15 cellular contexts compared by ENCODE assay signal in genomic region chr18:30763913-30764350, GRCh38.
DNase-seq lines count a peak whose midpoint lies in the region; ATAC-seq and TF ChIP-seq lines count a peak whose summit lies in the region.
"Had no signal": no experiment of that assay in that cellular context is flagged by ENCODE, and none has a peak within 500 bp of the region (broad histone marks: within the 10 kb centered on the region; RNA-seq: fewer than 3 reads in every experiment).

No MANE protein-coding gene starts in this region.

- H3K4me3 ChIP-seq in HAP-1 (no peak overlapping the region), iPS-18a (ENCODE audit: low read length) (peak overlapping the region; percentile 39), neural progenitor cell (peak overlapping the region; percentile 20)
- H3K4me3 ChIP-seq: SJSA1 had no signal

- peaks cover 18% of the 10 kb centered on the region for H3K4me1 Mint-ChIP-seq in neural progenitor cell
- H3K4me1 Mint-ChIP-seq: T-helper 17 cell had no signal

- H4K20me1 ChIP-seq in neural progenitor cell (ENCODE audit: low read depth), result no peaks in the 10 kb centered on the region

- DNase-seq in HAP-1 (ENCODE audit: low spot score in 2 of 2), result peak; percentile 42 to 93
- peak; percentile 27 for DNase-seq in NCI-H774 (lab: John Stamatoyannopoulos, UW)
- DNase-seq in neural progenitor cell (ENCODE audit: low spot score), result peak; percentile 72
- DNase-seq in T1000 (lab: John Stamatoyannopoulos, UW), result no peak
- DNase-seq: activated CD8-positive, alpha-beta memory T cell treated with anti-CD3 and anti-CD28 coated beads for 24 hours; effector memory CD8-positive, alpha-beta T cell; MM.1S; NCI-H2029 treated with DMSO at 0.1 percent for 48 hours; NCI-H524; T-helper 17 cell had no signal

- H3K36me3 ChIP-seq in HAP-1 (replicated peaks), result no peaks in the 10 kb centered on the region
- H3K36me3 ChIP-seq in iPS-18a (ENCODE audit: control insufficient read depth, low read depth, low read length), result no peaks in the 10 kb centered on the region
- no peaks in the 10 kb centered on the region for H3K36me3 ChIP-seq in neural progenitor cell
- H3K36me3 ChIP-seq: SJSA1 had no signal

- H3K9me3 ChIP-seq in HAP-1 (no peaks in the 10 kb centered on the region; the same call in 1 of the 2 replicates), iPS-18a (ENCODE audit: control insufficient read depth, low read depth, low read length) (no peaks in the 10 kb centered on the region), neural progenitor cell (ENCODE audit: low read depth) (no peaks in the 10 kb centered on the region)
- H3K9me3 ChIP-seq: SJSA1 had no signal

- no peaks in the 10 kb centered on the region for H3K79me2 ChIP-seq in neural progenitor cell (ENCODE audit: low read depth)

- H3K27ac ChIP-seq in iPS-18a (ENCODE audit: low read length) (no peak overlapping the region), neural progenitor cell (peak overlapping the region; percentile 81)
- H3K27ac ChIP-seq: SJSA1 had no signal

- peaks cover 21% of the 10 kb centered on the region for H3F3A ChIP-seq in neural progenitor cell (ENCODE audit: low read depth)

- H3K27ac Mint-ChIP-seq in neural progenitor cell, result peak overlapping the region; percentile 46
- H3K27ac Mint-ChIP-seq: activated naive CD4-positive, alpha-beta T cell treated with anti-CD3 and anti-CD28 coated beads, Interleukin-2, amount 50 U/mL, for 72 hours; effector memory CD8-positive, alpha-beta T cell; T-helper 17 cell had no signal

- peak overlapping the region; percentile 59 for H3K4me2 ChIP-seq in neural progenitor cell

- no peak overlapping the region for H3K9ac ChIP-seq in iPS-18a (ENCODE audit: low read length)
- H3K9ac ChIP-seq in neural progenitor cell, result no peak overlapping the region

- no peak for TF ChIP-seq CTCF in neural progenitor cell (IDR thresholded peaks at IDR 0.05)

- H3K4me1 ChIP-seq in HAP-1 (peaks cover 12% of the 10 kb centered on the region), iPS-18a (ENCODE audit: control insufficient read depth, low read depth, low read length) (peaks cover 23% of the 10 kb centered on the region), neural progenitor cell (peaks cover 27% of the 10 kb centered on the region)
- H3K4me1 ChIP-seq: SJSA1 had no signal

- ATAC-seq in HG03196 (IDR thresholded peaks at IDR 0.05; ENCODE audit: unreplicated experiment), result no peak
- no peak for ATAC-seq in GM21390 (IDR thresholded peaks at IDR 0.05; ENCODE audit: unreplicated experiment)
- ATAC-seq: activated naive CD4-positive, alpha-beta T cell treated with anti-CD3 and anti-CD28 coated beads, Interleukin-2, amount 50 U/mL, for 72 hours; effector memory CD8-positive, alpha-beta T cell; T-helper 17 cell had no signal

- H3K27me3 ChIP-seq in HAP-1 (ENCODE audit: low read depth) (peaks cover 32% of the 10 kb centered on the region), iPS-18a (ENCODE audit: control insufficient read depth, insufficient read depth, low read length) (peaks cover 25% of the 10 kb centered on the region), neural progenitor cell (no peaks in the 10 kb centered on the region)
- H3K27me3 ChIP-seq: SJSA1 had no signal

- no peaks in the 10 kb centered on the region for H3K9me3 Mint-ChIP-seq in neural progenitor cell

- peaks cover 3% of the 10 kb centered on the region for H3K27me3 Mint-ChIP-seq in neural progenitor cell (ENCODE audit: insufficient read depth, low read depth)
- H3K27me3 Mint-ChIP-seq: effector memory CD8-positive, alpha-beta T cell; T-helper 17 cell had no signal

- H3K36me3 Mint-ChIP-seq in neural progenitor cell, result no peaks in the 10 kb centered on the region
- H3K36me3 Mint-ChIP-seq: activated naive CD4-positive, alpha-beta T cell treated with anti-CD3 and anti-CD28 coated beads, Interleukin-2, amount 50 U/mL, for 72 hours had no signal

- no peak overlapping the region for H3K4me3 Mint-ChIP-seq in neural progenitor cell
- H3K4me3 Mint-ChIP-seq: effector memory CD8-positive, alpha-beta T cell; T-helper 17 cell had no signal

- no peak overlapping the region for H2AFZ ChIP-seq in neural progenitor cell (replicated peaks)

- in situ Hi-C loops in HAP-1 (cut with MboI; ENCODE audit: low sequenced_read_pairs), result no loop called here
